ENCODE assay signal across 19 cellular contexts in genomic region chr1:214541206-214541605, GRCh38.
"Had no signal": no experiment of that assay in that cellular context is flagged by ENCODE, and none has a peak within 500 bp of the region (broad histone marks: within the 10 kb centered on the region; RNA-seq: fewer than 3 reads in every experiment).

No MANE protein-coding gene starts in this region.

- H3K36me3 ChIP-seq: brain microvascular endothelial cell, heart left ventricle, neural progenitor cell, pancreas, tibial artery, vagina had no signal

- H3K9me3 Mint-ChIP-seq: activated CD4-positive, alpha-beta T cell treated with anti-CD3 and anti-CD28 coated beads, Interleukin-2, amount 10 ng/mL, durations not matched to agents 7 days and 5 days; activated T-helper 1 cell treated with anti-CD3 and anti-CD28 coated beads, Interleukin-12 subunit alpha, Interleukin-12 subunit beta, Interleukin-2, Interleukin-4 antibody, amounts not matched to agents 30 ng/mL and 10 ng/mL and 1 ng/mL, durations not matched to agents 14 hours and 24 hours and 36 hours; neural progenitor cell; stimulated activated memory B cell treated with anti-CD40 and anti-IgM and Interleukin-4, amounts not matched to agents 10 μg/mL and 1 μg/mL and 100 μg/mL, for 72 hours had no signal

- H3K4me1 Mint-ChIP-seq: stimulated activated memory B cell treated with anti-CD40 and anti-IgM and Interleukin-4, amounts not matched to agents 10 μg/mL and 1 μg/mL and 100 μg/mL, for 72 hours had no signal

- H3K4me3 ChIP-seq: heart left ventricle, lung, neural progenitor cell, pancreas, tibial artery, vagina had no signal

- ATAC-seq: foreskin keratinocyte; stimulated activated memory B cell treated with anti-CD40 and anti-IgM and Interleukin-4, amounts not matched to agents 10 μg/mL and 1 μg/mL and 100 μg/mL, for 72 hours had no signal

- H3K9me3 ChIP-seq: heart left ventricle, pancreas, tibial artery, vagina had no signal

- H3K27me3 ChIP-seq: brain microvascular endothelial cell, foreskin keratinocyte, heart left ventricle, neural progenitor cell, pancreas, tibial artery, vagina had no signal

- H3K4me3 Mint-ChIP-seq: activated CD4-positive, alpha-beta T cell treated with anti-CD3 and anti-CD28 coated beads, Interleukin-2, amount 10 ng/mL, durations not matched to agents 7 days and 5 days; activated T-helper 1 cell treated with anti-CD3 and anti-CD28 coated beads, Interleukin-12 subunit alpha, Interleukin-12 subunit beta, Interleukin-2, Interleukin-4 antibody, amounts not matched to agents 30 ng/mL and 10 ng/mL and 1 ng/mL, durations not matched to agents 14 hours and 24 hours and 36 hours; neural progenitor cell; stimulated activated memory B cell treated with anti-CD40 and anti-IgM and Interleukin-4, amounts not matched to agents 10 μg/mL and 1 μg/mL and 100 μg/mL, for 72 hours had no signal

- H3K27ac ChIP-seq: brain microvascular endothelial cell, foreskin keratinocyte, neural progenitor cell, pancreas, tibial artery, vagina had no signal

- DNase-seq: activated CD4-positive, alpha-beta T cell treated with anti-CD3 and anti-CD28 coated beads, Interleukin-2, amount 10 ng/mL, durations not matched to agents 7 days and 5 days; activated CD4-positive, CD25-positive, alpha-beta regulatory T cell; activated CD8-positive, alpha-beta memory T cell treated with anti-CD3 and anti-CD28 coated beads for 24 hours; activated naive CD4-positive, alpha-beta T cell; anterior cingulate cortex; brain microvascular endothelial cell; effector CD8-positive, alpha-beta T cell; foreskin keratinocyte; heart left ventricle; left cardiac atrium; pancreas; stimulated activated CD4-positive, alpha-beta T cell treated with anti-CD3 and anti-CD28 coated beads, Interleukin-2, amount 100 ng/mL, for 48 hours; T-helper 2 cell; tibial artery had no signal

- H3K36me3 Mint-ChIP-seq: stimulated activated memory B cell treated with anti-CD40 and anti-IgM and Interleukin-4, amounts not matched to agents 10 μg/mL and 1 μg/mL and 100 μg/mL, for 72 hours had no signal

- H3K27ac Mint-ChIP-seq: activated CD4-positive, alpha-beta T cell treated with anti-CD3 and anti-CD28 coated beads, Interleukin-2, amount 10 ng/mL, durations not matched to agents 7 days and 5 days; activated T-helper 1 cell treated with anti-CD3 and anti-CD28 coated beads, Interleukin-12 subunit alpha, Interleukin-12 subunit beta, Interleukin-2, Interleukin-4 antibody, amounts not matched to agents 30 ng/mL and 10 ng/mL and 1 ng/mL, durations not matched to agents 14 hours and 24 hours and 36 hours; neural progenitor cell; stimulated activated memory B cell treated with anti-CD40 and anti-IgM and Interleukin-4, amounts not matched to agents 10 μg/mL and 1 μg/mL and 100 μg/mL, for 72 hours had no signal
